ENCODE assay signal across 24 cellular contexts in genomic region chr6:87661503-87661902, GRCh38. TPM values are rescaled to one million over a fixed set of nuclear protein-coding genes. Genes with fewer than 3 reads are reported as not detected.
DNase-seq lines count a peak whose midpoint lies in the region; ATAC-seq and TF ChIP-seq lines count a peak whose summit lies in the region.
"Had no signal": no experiment of that assay in that cellular context is flagged by ENCODE, and none has a peak within 500 bp of the region (broad histone marks: within the 10 kb centered on the region; RNA-seq: fewer than 3 reads in every experiment).

No MANE protein-coding gene starts in this region.

- CTCF ChIA-PET in WTC11 (lab: Charles Lee) = no interaction called here

- intact Hi-C loops in left lung (cut with DNase I) (no loop called here), thyroid gland (cut with DNase I) (no loop called here)

- H3K4me1 Mint-ChIP-seq in GM23338 = no peaks in the 10 kb centered on the region
- peaks cover 37% of the 10 kb centered on the region for H3K4me1 Mint-ChIP-seq in nephron
- no peaks in the 10 kb centered on the region for H3K4me1 Mint-ChIP-seq in WTC11
- H3K4me1 Mint-ChIP-seq: central memory CD8-positive, alpha-beta T cell had no signal

- H3K27me3 ChIP-seq in ACC112 (ENCODE audit: insufficient read depth, low read length) (no peaks in the 10 kb centered on the region), GM23338 (ENCODE audit: insufficient read depth) (no peaks in the 10 kb centered on the region), left lung (no peaks in the 10 kb centered on the region), upper lobe of left lung (no peaks in the 10 kb centered on the region), thyroid gland (no peaks in the 10 kb centered on the region)

- H3F3A ChIP-seq in GM23338 (replicated peaks; ENCODE audit: low read depth) = no peaks in the 10 kb centered on the region

- H3K36me3 ChIP-seq in ACC112 (ENCODE audit: insufficient read depth, low read length) (peaks cover 18% of the 10 kb centered on the region), GM23338 (ENCODE audit: insufficient read depth) (peaks cover 27% of the 10 kb centered on the region; the same call in 1 of the 2 replicates), left lung (peaks cover 0 to 16% of the 10 kb centered on the region in 2 donors), upper lobe of left lung (peaks cover 0 to 16% (median 0%) of the 10 kb centered on the region in 4 donors), thyroid gland (no peaks in the 10 kb centered on the region)
- H3K36me3 ChIP-seq: thoracic aorta had no signal

- H3K9me3 Mint-ChIP-seq in GM23338 = no peaks in the 10 kb centered on the region
- no peaks in the 10 kb centered on the region for H3K9me3 Mint-ChIP-seq in nephron
- no peaks in the 10 kb centered on the region for H3K9me3 Mint-ChIP-seq in WTC11
- H3K9me3 Mint-ChIP-seq: CD8-positive, alpha-beta memory T cell; central memory CD8-positive, alpha-beta T cell had no signal

- POLR2A ChIA-PET in WTC11 (lab: Charles Lee) = no interaction called here

- H3K4me3 ChIP-seq in ACC112 (ENCODE audit: low read depth, low read length) (no peak overlapping the region), GM23338 (no peak overlapping the region), left lung (no peak overlapping the region), upper lobe of left lung (no peak overlapping the region), thyroid gland (replicated peaks in 1 of 3) (no peak overlapping the region)
- H3K4me3 ChIP-seq: GM12878, lung, SK-N-MC, thoracic aorta had no signal

- H3K4me1 ChIP-seq in ACC112 (ENCODE audit: control insufficient read depth, insufficient read depth, low read length, unreplicated experiment) = peaks cover 35% of the 10 kb centered on the region
- no peaks in the 10 kb centered on the region for H3K4me1 ChIP-seq in GM23338 (ENCODE audit: insufficient read depth)
- H3K4me1 ChIP-seq in left lung = peaks cover 0 to 9% of the 10 kb centered on the region in 2 donors
- H3K4me1 ChIP-seq in upper lobe of left lung = no peaks in the 10 kb centered on the region
- H3K4me1 ChIP-seq in thyroid gland = no peaks in the 10 kb centered on the region

- H3K79me2 ChIP-seq in ACC112 (ENCODE audit: control insufficient read depth, insufficient read depth, low read length, unreplicated experiment) (no peaks in the 10 kb centered on the region), GM23338 (replicated peaks; ENCODE audit: insufficient read depth) (no peaks in the 10 kb centered on the region)

- TF ChIP-seq EP300 in upper lobe of left lung (IDR thresholded peaks at IDR 0.05) = no peak

- no peaks in the 10 kb centered on the region for H4K20me1 ChIP-seq in GM23338 (replicated peaks; ENCODE audit: insufficient read depth)

- TF ChIP-seq POLR2A in upper lobe of left lung (IDR thresholded peaks at IDR 0.05) (no peak), thyroid gland (IDR thresholded peaks at IDR 0.05) (no peak)

- H3K27me3 Mint-ChIP-seq in GM23338 (ENCODE audit: insufficient read depth, low read depth, poor library complexity) (peaks cover 2% of the 10 kb centered on the region), nephron (ENCODE audit: low read depth) (no peaks in the 10 kb centered on the region), WTC11 (ENCODE audit: low read depth) (no peaks in the 10 kb centered on the region)
- H3K27me3 Mint-ChIP-seq: CD8-positive, alpha-beta memory T cell; central memory CD8-positive, alpha-beta T cell had no signal

- no peak overlapping the region for H3K4me3 Mint-ChIP-seq in GM23338
- no peak overlapping the region for H3K4me3 Mint-ChIP-seq in nephron
- no peak overlapping the region for H3K4me3 Mint-ChIP-seq in WTC11
- H3K4me3 Mint-ChIP-seq: CD8-positive, alpha-beta memory T cell; central memory CD8-positive, alpha-beta T cell had no signal

- TF ChIP-seq CTCF in GM23338 (conservative IDR thresholded peaks at IDR 0.05; ENCODE audit: low read depth in 2 of 2) (no peak), nephron (IDR thresholded peaks at IDR 0.05; ENCODE audit: unreplicated experiment in 3 of 3) (no peak), left lung (IDR thresholded peaks at IDR 0.05) (no peak), WTC11 (IDR thresholded peaks at IDR 0.05) (no peak), upper lobe of left lung (IDR thresholded peaks at IDR 0.05) (no peak), thyroid gland (IDR thresholded peaks at IDR 0.05) (no peak)

- H3K36me3 Mint-ChIP-seq in GM23338 (ENCODE audit: low read depth) (peaks cover 60% of the 10 kb centered on the region), nephron (ENCODE audit: low read depth) (peaks cover 56% of the 10 kb centered on the region), WTC11 (peaks cover 56% of the 10 kb centered on the region)

- 63 to 72% methylated on average over 1 of the region's 1 CpG for WGBS in upper lobe of left lung, 2 donors
- WGBS in thyroid gland, 2 donors = 78 to 81% methylated on average over 1 of the region's 1 CpG

- 0 out of 2 replicates have a peak overlapping the region, but pooled peaks have one; percentile 45 for H3K27ac Mint-ChIP-seq in GM23338
- H3K27ac Mint-ChIP-seq in nephron = peak overlapping the region in 2 of 3 experiments; percentile 14 to 39
- no peak overlapping the region for H3K27ac Mint-ChIP-seq in WTC11

- DNase-seq in GM23338 (ENCODE audit: low spot score) (no peak), fibroblast of gingiva (ENCODE audit: low read depth) (peak; percentile 53), left lung (no peak), WTC11 (ENCODE audit: low spot score) (no peak), upper lobe of left lung (no peak), thyroid gland (no peak)
- DNase-seq: activated CD8-positive, alpha-beta memory T cell treated with anti-CD3 and anti-CD28 coated beads, Interleukin-2, amount 50 U/mL, for 4 hours; activated gamma-delta T cell; CD8-positive, alpha-beta memory T cell; DMS53; NCI-H1105 treated with DMSO at 0.1 percent for 48 hours; NCI-H2081 treated with DMSO at 0.1 percent for 48 hours; NCI-H446; occipital lobe; right cardiac atrium; T-helper 2 cell had no signal

- H3K27ac ChIP-seq in ACC112 (ENCODE audit: low read depth, low read length) (peak overlapping the region; percentile 82; the same call in 1 of the 2 replicates), GM23338 (ENCODE audit: low read depth) (no peak overlapping the region), left lung (no peak overlapping the region), upper lobe of left lung (no peak overlapping the region), thyroid gland (no peak overlapping the region)
- H3K27ac ChIP-seq: SK-N-MC, VCaP had no signal

- H2AFZ ChIP-seq in ACC112 (ENCODE audit: low read length, unreplicated experiment) (no peak overlapping the region), GM23338 (no peak overlapping the region)

- H3K4me2 ChIP-seq in GM23338 = no peak overlapping the region

- H3K9me3 ChIP-seq in left lung (no peaks in the 10 kb centered on the region), upper lobe of left lung (no peaks in the 10 kb centered on the region), thyroid gland (no peaks in the 10 kb centered on the region)
- H3K9me3 ChIP-seq: thoracic aorta had no signal

- ATAC-seq in GM23338 (no peak), left lung (no peak), WTC11 (no peak), upper lobe of left lung (ENCODE audit: low FRiP score in 2 of 2) (no peak)
- ATAC-seq: GM12878 had no signal

- H3K9me2 ChIP-seq in GM23338 (ENCODE audit: insufficient read depth) = no peaks in the 10 kb centered on the region; the same call in 1 of the 2 replicates

TF ChIP-seq in GM23338, 12 proteins besides CTCF, POLR2A, EP300 and RAD21 (continues in another document):
- TF ChIP-seq NANOG (IDR thresholded peaks at IDR 0.05; ENCODE audit: borderline replicate concordance) (no peak), POLR2AphosphoS5 (IDR thresholded peaks at IDR 0.05; ENCODE audit: low read depth) (no peak), ZNF114 (CRISPR knock-in tag; IDR thresholded peaks at IDR 0.05) (no peak), ETS1 (IDR thresholded peaks at IDR 0.05) (no peak), JUNB (IDR thresholded peaks at IDR 0.05; ENCODE audit: unreplicated experiment) (no peak)

TF ChIP-seq in WTC11, 78 proteins besides CTCF, POLR2A, EP300 and RAD21 (continues in another document):
- TF ChIP-seq STAT6 (CRISPR knock-in tag; conservative IDR thresholded peaks at IDR 0.05; ENCODE audit: low read depth) (no peak), ZNF121 (CRISPR knock-in tag; IDR thresholded peaks at IDR 0.05) (no peak)
- TF ChIP-seq, protein P1, sequence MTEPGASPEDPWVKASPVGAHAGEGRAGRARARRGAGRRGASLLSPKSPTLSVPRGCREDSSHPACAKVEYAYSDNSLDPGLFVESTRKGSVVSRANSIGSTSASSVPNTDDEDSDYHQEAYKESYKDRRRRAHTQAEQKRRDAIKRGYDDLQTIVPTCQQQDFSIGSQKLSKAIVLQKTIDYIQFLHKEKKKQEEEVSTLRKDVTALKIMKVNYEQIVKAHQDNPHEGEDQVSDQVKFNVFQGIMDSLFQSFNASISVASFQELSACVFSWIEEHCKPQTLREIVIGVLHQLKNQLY (CRISPR knock-in tag; IDR thresholded peaks at IDR 0.05) = no peak

RNA-seq across cellular contexts. Expression of gene AKIRIN2, which starts 40.5 kb away (rescaled TPM):
- 57.4 and 62.1 TPM in 2 replicates for total RNA-seq in GM23338 (2014; rRNA removed; shearing (Covaris generic))
- polyA plus RNA-seq in GM23338 (2016; fragmentation: Nextera tagmentation; extraction: Ambion mirVana) = 89.9 and 98.1 TPM in 2 replicates
- 10 to 100 TPM; 43.6 to 57.8 TPM for total RNA-seq in left lung
- total RNA-seq in WTC11 (2021) = 81.4 to 90.2 TPM (median 88.6 TPM) in 3 replicates
- total RNA-seq in upper lobe of left lung = 10 to 100 TPM; 42.3 to 87.0 (median 57.2) TPM
- 10 to 100 TPM; 20.1 to 24.0 (median 21.9) TPM for total RNA-seq in thyroid gland
